18 cellular contexts compared by ENCODE assay signal in genomic region chr2:19733951-19734425, GRCh38.
A peak's percentile ranks its signal among the peaks of the same experiment; 100 is the strongest.
DNase-seq lines count a peak whose midpoint lies in the region; ATAC-seq and TF ChIP-seq lines count a peak whose summit lies in the region.
"Had no signal": no experiment of that assay in that cellular context is flagged by ENCODE, and none has a peak within 500 bp of the region (broad histone marks: within the 10 kb centered on the region; RNA-seq: fewer than 3 reads in every experiment).

No MANE protein-coding gene starts in this region.

- no peaks in the 10 kb centered on the region for H3K36me3 Mint-ChIP-seq in Calu3 (ENCODE audit: insufficient read depth, unreplicated experiment)
- H3K36me3 Mint-ChIP-seq: CD4-positive, CD25-positive, alpha-beta regulatory T cell; immature natural killer cell had no signal

- no peaks in the 10 kb centered on the region for H3K4me1 Mint-ChIP-seq in Calu3 (ENCODE audit: low read depth, unreplicated experiment)
- H3K4me1 Mint-ChIP-seq: activated naive CD8-positive, alpha-beta T cell treated with anti-CD3 and anti-CD28 coated beads, Interleukin-2, amount 50 U/mL, for 24 hours; CD4-positive, CD25-positive, alpha-beta regulatory T cell; immature natural killer cell had no signal

- intact Hi-C loops in Calu3 (cut with micrococcal nuclease; ENCODE audit: unreplicated experiment), result no loop called here
- intact Hi-C loops in breast epithelium (cut with DNase I; ENCODE audit: low total_unique reads), result no loop called here

- H3K27me3 Mint-ChIP-seq in Calu3 (ENCODE audit: unreplicated experiment), result peaks cover 16% of the 10 kb centered on the region

- peak overlapping the region; percentile 59 for H3K4me2 ChIP-seq in smooth muscle cell

- TF ChIP-seq POLR2A in gastroesophageal sphincter (IDR thresholded peaks at IDR 0.05), result no peak
- no peak for TF ChIP-seq POLR2A in breast epithelium (IDR thresholded peaks at IDR 0.05)

- H3K9me3 ChIP-seq in gastroesophageal sphincter (no peaks in the 10 kb centered on the region), smooth muscle cell (replicated peaks; ENCODE audit: low read depth) (no peaks in the 10 kb centered on the region), breast epithelium (no peaks in the 10 kb centered on the region)

- no peak overlapping the region for H2AFZ ChIP-seq in smooth muscle cell (ENCODE audit: low read depth)

- H3K9ac ChIP-seq in smooth muscle cell (ENCODE audit: low read depth), result no peak overlapping the region

- H3K4me3 Mint-ChIP-seq in Calu3 (ENCODE audit: low read depth, unreplicated experiment), result no peak overlapping the region
- H3K4me3 Mint-ChIP-seq: activated naive CD8-positive, alpha-beta T cell treated with anti-CD3 and anti-CD28 coated beads, Interleukin-2, amount 50 U/mL, for 24 hours; activated T-cell treated with anti-CD3 and anti-CD28 coated beads, Interleukin-2, amount 50 U/mL, for 72 hours; CD4-positive, CD25-positive, alpha-beta regulatory T cell; immature natural killer cell had no signal

- H3K4me1 ChIP-seq in gastroesophageal sphincter (peaks cover 0 to 22% (median 12%) of the 10 kb centered on the region in 3 donors), smooth muscle cell (ENCODE audit: low read depth) (peaks cover 4% of the 10 kb centered on the region), breast epithelium (no peaks in the 10 kb centered on the region)
- H3K4me1 ChIP-seq: foreskin keratinocyte had no signal

- ATAC-seq in gastroesophageal sphincter (peak; percentile 20), GM21390 (IDR thresholded peaks at IDR 0.05; ENCODE audit: unreplicated experiment) (no peak)
- ATAC-seq: activated naive CD8-positive, alpha-beta T cell treated with anti-CD3 and anti-CD28 coated beads, Interleukin-2, amount 50 U/mL, for 24 hours; activated T-cell treated with anti-CD3 and anti-CD28 coated beads, Interleukin-2, amount 50 U/mL, for 72 hours; foreskin keratinocyte had no signal

- DNase-seq in GM04503 (ENCODE audit: low read depth) (peak; percentile 81), amniotic epithelial cell (ENCODE audit: low read depth) (peak; percentile 85), smooth muscle cell (lab: John Stamatoyannopoulos, UW; ENCODE audit: unreplicated experiment) (no peak), Calu3 (no peak), islet precursor cell (no peak), breast epithelium (ENCODE audit: low spot score in 2 of 2) (no peak)
- DNase-seq: activated CD4-positive, alpha-beta T cell treated with anti-CD3 and anti-CD28 coated beads, Interleukin-2, amount 50 U/mL, for 1 hour; activated naive CD8-positive, alpha-beta T cell treated with anti-CD3 and anti-CD28 coated beads, Interleukin-2, amount 50 U/mL, for 24 hours; activated T-cell treated with anti-CD3 and anti-CD28 coated beads, Interleukin-2, amount 50 U/mL, for 72 hours; CD4-positive, CD25-positive, alpha-beta regulatory T cell; dermis blood vessel endothelial cell; foreskin keratinocyte; immature natural killer cell; NCI-H1092; SIG-M5; substantia nigra had no signal

- H3K4me3 ChIP-seq in gastroesophageal sphincter (no peak overlapping the region), smooth muscle cell (no peak overlapping the region), breast epithelium (no peak overlapping the region)

- no peaks in the 10 kb centered on the region for H3K79me2 ChIP-seq in smooth muscle cell (ENCODE audit: low read depth)

- WGBS in gastroesophageal sphincter (ENCODE audit: low coverage in 1 of 2), 2 donors, result 25% methylated on average over 2 to 3 of the region's 3 CpGs
- WGBS in smooth muscle cell (ENCODE audit: low lambda C conversion rate), result 31% methylated on average over 3 of the region's 3 CpGs

- TF ChIP-seq CTCF in gastroesophageal sphincter (IDR thresholded peaks at IDR 0.05) (no peak), smooth muscle cell (IDR thresholded peaks at IDR 0.05; ENCODE audit: borderline replicate concordance, insufficient read depth, poor library complexity, severe bottlenecking) (no peak), Calu3 (IDR thresholded peaks at IDR 0.05; ENCODE audit: unreplicated experiment) (no peak), breast epithelium (IDR thresholded peaks at IDR 0.05) (no peak)

- H3K9me3 Mint-ChIP-seq in Calu3 (ENCODE audit: low read depth, unreplicated experiment), result peaks cover 3% of the 10 kb centered on the region
- H3K9me3 Mint-ChIP-seq: activated naive CD8-positive, alpha-beta T cell treated with anti-CD3 and anti-CD28 coated beads, Interleukin-2, amount 50 U/mL, for 24 hours; activated T-cell treated with anti-CD3 and anti-CD28 coated beads, Interleukin-2, amount 50 U/mL, for 72 hours had no signal

- H3K36me3 ChIP-seq in gastroesophageal sphincter (no peaks in the 10 kb centered on the region), smooth muscle cell (ENCODE audit: low read depth) (no peaks in the 10 kb centered on the region), breast epithelium (no peaks in the 10 kb centered on the region)

- H3K27ac Mint-ChIP-seq in Calu3 (ENCODE audit: unreplicated experiment), result no peak overlapping the region
- H3K27ac Mint-ChIP-seq: activated naive CD8-positive, alpha-beta T cell treated with anti-CD3 and anti-CD28 coated beads, Interleukin-2, amount 50 U/mL, for 24 hours; activated T-cell treated with anti-CD3 and anti-CD28 coated beads, Interleukin-2, amount 50 U/mL, for 72 hours; CD4-positive, CD25-positive, alpha-beta regulatory T cell; immature natural killer cell had no signal

- no peaks in the 10 kb centered on the region for H4K20me1 ChIP-seq in smooth muscle cell (ENCODE audit: low read depth)

- CTCF ChIA-PET in Calu3 (lab: Charles Lee), result interaction anchor here (0.6 kb wide), 1 partner anchor 270 kb away, joined by 10 read pairs; no protein-coding TSS in a partner anchor

- H3K27ac ChIP-seq in gastroesophageal sphincter (peak overlapping the region in 3 of 4 donors; percentile 45 to 69 (median 48)), smooth muscle cell (ENCODE audit: low read depth) (peak overlapping the region; percentile 28), breast epithelium (no peak overlapping the region)
- H3K27ac ChIP-seq: foreskin keratinocyte had no signal

- TF ChIP-seq EP300 in gastroesophageal sphincter (IDR thresholded peaks at IDR 0.05), result no peak

- H3K27me3 ChIP-seq in gastroesophageal sphincter (no peaks in the 10 kb centered on the region), smooth muscle cell (ENCODE audit: low read depth) (no peaks in the 10 kb centered on the region), breast epithelium (no peaks in the 10 kb centered on the region)

- BruUV-seq in Calu3 (replicated peaks; lab: Mats Ljungman, UMichigan), result no TSS peak

- H3F3A ChIP-seq in smooth muscle cell (ENCODE audit: low read depth), result no peaks in the 10 kb centered on the region

Comparison
In these comparisons a context has a peak if more than half of its experiments do, and no peak if none do; other contexts are left out.
1. DNase-seq: peak in GM04503 (single experiment) and amniotic epithelial cell (single experiment); none in smooth muscle cell (single experiment), Calu3 (single experiment), islet precursor cell (single experiment) and breast epithelium (0 of 2).
2. H3K27ac ChIP-seq: peak in gastroesophageal sphincter (3 of 4) and smooth muscle cell (single experiment); none in breast epithelium (0 of 2).